Comparison of ENCODE assay signal across 8 cellular contexts in the genomic region with DNA sequence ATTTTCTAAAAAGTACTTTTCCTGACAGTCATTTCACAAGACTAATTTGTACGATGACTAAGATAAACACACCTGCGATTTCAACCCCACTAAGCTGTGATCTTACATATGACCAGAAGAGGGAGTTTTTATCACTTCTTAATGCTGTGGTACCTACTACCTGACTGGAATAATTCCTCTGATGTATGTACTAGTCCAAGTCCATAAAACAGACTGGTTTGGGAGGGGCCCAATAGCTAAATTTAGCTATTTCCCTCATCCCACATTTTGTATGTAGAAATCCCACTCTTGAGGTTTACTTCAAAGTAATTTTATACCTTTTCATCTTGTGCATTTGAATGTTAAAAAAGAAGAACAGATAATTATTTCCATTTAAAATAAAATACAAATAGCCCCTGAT. TPM values are rescaled to one million over a fixed set of nuclear protein-coding genes. Genes with fewer than 3 reads are reported as not detected.
DNase-seq lines count a peak whose midpoint lies in the region; ATAC-seq, FAIRE-seq and TF ChIP-seq lines count a peak whose summit lies in the region.

No MANE protein-coding gene starts in this region.

- no peaks in the 10 kb centered on the region for H3K36me3 ChIP-seq in A673 (ENCODE audit: insufficient read depth, low read length, poor library complexity, severe bottlenecking)

- CTCF ChIA-PET in A673 (lab: Charles Lee), result no interaction called here

- TF ChIP-seq CTCF in A673 (conservative IDR thresholded peaks at IDR 0.05; ENCODE audit: low read depth, low read length) (peak; percentile 51), GM12874 (IDR thresholded peaks at IDR 0.05; ENCODE audit: insufficient read depth, low read depth, low read length) (peak; percentile 56; the same call in 1 of the 2 replicates)

- peak; percentile 82 for ATAC-seq in HG02588 (IDR thresholded peaks at IDR 0.05; ENCODE audit: unreplicated experiment)

- DNase-seq in A673 (ENCODE audit: low spot score) (no peak), NAMALWA (ENCODE audit: low spot score) (peak; percentile 52), amniotic epithelial cell (ENCODE audit: low read depth) (peak; percentile 69), kidney tubule cell (ENCODE audit: low spot score) (peak; percentile 67), urothelium cell line (ENCODE audit: low spot score) (peak; percentile 45)
- no peak for DNase-seq in stimulated activated CD8-positive, alpha-beta memory T cell treated with anti-CD3 and anti-CD28 coated beads, Interleukin-4, amount 100 ng/mL, for 48 hours

- H3K9me3 ChIP-seq in A673 (ENCODE audit: low read depth, low read length, poor library complexity, severe bottlenecking), result no peaks in the 10 kb centered on the region

- BruUV-seq in A673 (replicated peaks; lab: Mats Ljungman, UMichigan), result no TSS peak

- no peak overlapping the region for H3K4me3 ChIP-seq in A673 (ENCODE audit: low read depth, low read length, poor library complexity, severe bottlenecking)

- POLR2A ChIA-PET in A673 (lab: Charles Lee; ENCODE audit: low non-redundant PET), result no interaction called here

- peaks cover 30% of the 10 kb centered on the region for H3K4me1 ChIP-seq in A673 (ENCODE audit: insufficient read depth, low read length, poor library complexity, severe bottlenecking)

- no peak overlapping the region for H3K27ac ChIP-seq in A673 (ENCODE audit: low read depth, low read length, poor library complexity, severe bottlenecking)

- FAIRE-seq in urothelium cell line (lab: Jason Lieb, UNC), result no peak

- intact Hi-C loops in A673 (cut with micrococcal nuclease; ENCODE audit: unreplicated experiment), result no loop called here

- no peaks in the 10 kb centered on the region for H3K27me3 ChIP-seq in A673 (replicated peaks; ENCODE audit: insufficient read depth, low read depth, low read length, poor library complexity)

RNA-seq across cellular contexts. Expression of gene SCAANT1, which starts 49.7 kb away (rescaled TPM):
- not detected in 2 replicates for total RNA-seq in A673 (2021)

Comparison
In these comparisons a context has a peak if more than half of its experiments do, and no peak if none do; other contexts are left out.
1. DNase-seq: peak in NAMALWA (single experiment), amniotic epithelial cell (single experiment), kidney tubule cell (single experiment) and urothelium cell line (single experiment); none in A673 (single experiment) and stimulated activated CD8-positive, alpha-beta memory T cell treated with anti-CD3 and anti-CD28 coated beads, Interleukin-4, amount 100 ng/mL, for 48 hours (single experiment).